ENCODE assay signal across 8 cellular contexts in the genomic region with DNA sequence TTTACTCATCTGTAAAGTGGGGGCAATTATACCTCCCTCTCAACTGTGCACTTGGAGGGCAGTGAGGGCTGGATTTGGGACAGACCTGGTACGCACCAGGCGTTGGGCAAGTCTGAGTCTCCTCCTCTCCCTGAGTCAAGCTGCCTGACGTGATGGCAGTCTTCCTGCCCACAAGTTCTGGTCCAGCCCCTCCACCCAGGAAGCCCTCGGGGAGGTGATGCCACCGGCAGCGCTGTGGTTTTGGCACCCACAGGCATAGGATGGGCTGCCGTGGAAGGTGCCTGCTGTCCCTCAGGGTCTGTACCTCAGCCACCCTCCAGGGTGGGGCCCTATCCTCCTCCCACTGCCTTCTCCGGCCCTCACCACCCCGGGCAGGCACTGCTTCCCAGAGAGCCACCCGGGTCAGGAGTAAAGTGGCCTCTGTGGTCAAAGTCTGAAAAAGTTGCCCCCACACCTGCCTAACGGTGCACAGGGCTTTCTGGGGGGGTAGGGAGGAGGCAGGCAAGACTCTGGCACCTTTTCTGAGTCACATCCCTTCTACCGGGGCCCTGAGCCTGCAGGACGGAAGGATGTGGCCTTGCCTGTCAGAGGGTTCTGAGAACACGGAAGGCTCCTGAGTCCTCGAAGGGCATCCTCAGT.
DNase-seq lines count a peak whose midpoint lies in the region; ATAC-seq, FAIRE-seq and TF ChIP-seq lines count a peak whose summit lies in the region.

No MANE protein-coding gene starts in this region.

- ATAC-seq in HG03045 (IDR thresholded peaks at IDR 0.05; ENCODE audit: unreplicated experiment) (no peak), GM19467 (IDR thresholded peaks at IDR 0.05; ENCODE audit: unreplicated experiment) (no peak)

- no peak for FAIRE-seq in D721Med (lab: Jason Lieb, UNC)

- DNase-seq in ELR (ENCODE audit: low read depth) (peak; percentile 75), SHP77 (lab: John Stamatoyannopoulos, UW) (no peak), D721Med (ENCODE audit: insufficient read length, low spot score) (no peak)
- peak; percentile 42 to 76 (median 52) for DNase-seq in activated CD4-positive, CD25-positive, alpha-beta regulatory T cell (lab: John Stamatoyannopoulos, UW)
- DNase-seq in activated naive CD8-positive, alpha-beta T cell treated with anti-CD3 and anti-CD28 coated beads, Interleukin-2, amount 50 U/mL, for 16 hours (ENCODE audit: low read depth, low spot score), result peak; percentile 33
- peak; percentile 53 for DNase-seq in stimulated activated CD4-positive, alpha-beta T cell treated with anti-CD3 and anti-CD28 coated beads, Interleukin-2, amount 100 ng/mL, for 4 hours (ENCODE audit: low read depth)

- TF ChIP-seq CTCF in D721Med (IDR thresholded peaks at IDR 0.05; ENCODE audit: insufficient read depth, missing control alignments), result no peak

Comparison
In these comparisons a context has a peak if more than half of its experiments do, and no peak if none do; other contexts are left out.
1. DNase-seq: peak in ELR (single experiment), activated CD4-positive, CD25-positive, alpha-beta regulatory T cell (4 of 4), activated naive CD8-positive, alpha-beta T cell treated with anti-CD3 and anti-CD28 coated beads, Interleukin-2, amount 50 U/mL, for 16 hours (single experiment) and stimulated activated CD4-positive, alpha-beta T cell treated with anti-CD3 and anti-CD28 coated beads, Interleukin-2, amount 100 ng/mL, for 4 hours (single experiment); none in SHP77 (0 of 2) and D721Med (single experiment).